In the genomic region with DNA sequence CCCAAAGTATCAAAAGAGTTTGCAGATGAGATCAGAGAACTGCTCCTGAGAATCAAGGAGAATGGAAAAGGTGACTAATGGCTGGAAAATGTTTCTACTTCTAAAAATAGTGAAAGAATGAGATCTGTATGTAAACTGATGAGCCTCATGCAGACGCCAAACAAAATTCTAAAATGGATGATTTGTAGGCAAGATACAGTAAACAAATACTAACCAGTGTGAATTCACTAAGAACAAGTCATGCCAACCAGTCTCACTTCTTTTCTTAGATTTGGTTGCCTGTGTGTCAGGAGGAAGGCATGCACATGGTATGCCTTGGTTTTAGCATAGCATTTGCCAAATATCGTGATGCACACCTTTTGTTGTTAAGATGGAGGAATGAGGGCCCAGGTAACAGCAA, we compare ENCODE assay signal across 16 cellular contexts.
DNase-seq lines count a peak whose midpoint lies in the region; ATAC-seq, FAIRE-seq and TF ChIP-seq lines count a peak whose summit lies in the region.
"Had no signal": no experiment of that assay in that cellular context is flagged by ENCODE, and none has a peak within 500 bp of the region (broad histone marks: within the 10 kb centered on the region; RNA-seq: fewer than 3 reads in every experiment).

No MANE protein-coding gene starts in this region.

- no peak for TF ChIP-seq RAD21 in A549 (conservative IDR thresholded peaks at IDR 0.05 in 1 of 2, IDR thresholded peaks at IDR 0.05 in 1 of 2)

- WGBS in A549 (ENCODE audit: missing lambda C conversion rate): 6% methylated on average over 2 of the region's 2 CpGs
- WGBS in pancreas, 2 donors: 61 to 66% methylated on average over 2 of the region's 2 CpGs

- CTCF ChIA-PET in A549 (lab: Yijun Ruan, JAX): no interaction called here

- no peak for TF ChIP-seq POLR2A in A549 (IDR thresholded peaks at IDR 0.05; ENCODE audit: low read length)
- TF ChIP-seq POLR2A in Peyer's patch (IDR thresholded peaks at IDR 0.05): no peak

- intact Hi-C loops in activated T-helper 2 cell treated with anti-CD3 and anti-CD28 coated beads, Interferon-gamma antibody, Interleukin-2, Interleukin-4, amounts not matched to agents 10 μg/mL and 5 μg/mL and 100 μg/mL, durations not matched to agents 14 hours and 24 hours and 36 hours (cut with micrococcal nuclease): loop anchor here (5.0 kb wide), 2 partner anchors 348 to 483 kb away; no protein-coding TSS in a partner anchor
- intact Hi-C loops in pancreas (cut with DNase I): no loop called here

- H3K4me3 Mint-ChIP-seq in activated T-helper 2 cell treated with anti-CD3 and anti-CD28 coated beads, Interferon-gamma antibody, Interleukin-2, Interleukin-4, amounts not matched to agents 10 μg/mL and 5 μg/mL and 100 μg/mL, durations not matched to agents 14 hours and 24 hours and 36 hours (ENCODE audit: low read depth): no peak overlapping the region
- H3K4me3 Mint-ChIP-seq: brain; CD4-positive, alpha-beta memory T cell had no signal

- FAIRE-seq in A549 (lab: Jason Lieb, UNC): peak; percentile 23
- no peak for FAIRE-seq in pancreas (lab: Jason Lieb, UNC)

- POLR2A ChIA-PET in A549 (lab: Yijun Ruan, JAX): no interaction called here

- no peaks in the 10 kb centered on the region for H3K27me3 ChIP-seq in foreskin keratinocyte
- no peaks in the 10 kb centered on the region for H3K27me3 ChIP-seq in pancreas
- H3K27me3 ChIP-seq in Peyer's patch: no peaks in the 10 kb centered on the region
- H3K27me3 ChIP-seq: heart left ventricle had no signal

- no peak for TF ChIP-seq EP300 in A549 (IDR thresholded peaks at IDR 0.05)

- H3K36me3 Mint-ChIP-seq in activated T-helper 2 cell treated with anti-CD3 and anti-CD28 coated beads, Interferon-gamma antibody, Interleukin-2, Interleukin-4, amounts not matched to agents 10 μg/mL and 5 μg/mL and 100 μg/mL, durations not matched to agents 14 hours and 24 hours and 36 hours (ENCODE audit: low read depth): peaks cover 5% of the 10 kb centered on the region
- H3K36me3 Mint-ChIP-seq: brain; CD4-positive, alpha-beta memory T cell had no signal

- H3K9me3 Mint-ChIP-seq in activated T-helper 2 cell treated with anti-CD3 and anti-CD28 coated beads, Interferon-gamma antibody, Interleukin-2, Interleukin-4, amounts not matched to agents 10 μg/mL and 5 μg/mL and 100 μg/mL, durations not matched to agents 14 hours and 24 hours and 36 hours: peaks cover 19% of the 10 kb centered on the region
- H3K9me3 Mint-ChIP-seq: brain; CD4-positive, alpha-beta memory T cell had no signal

- peaks cover 59% of the 10 kb centered on the region for H3K4me1 Mint-ChIP-seq in activated T-helper 2 cell treated with anti-CD3 and anti-CD28 coated beads, Interferon-gamma antibody, Interleukin-2, Interleukin-4, amounts not matched to agents 10 μg/mL and 5 μg/mL and 100 μg/mL, durations not matched to agents 14 hours and 24 hours and 36 hours (ENCODE audit: low read depth)
- H3K4me1 Mint-ChIP-seq: brain had no signal

- peak in 1 of 2 experiments; percentile 69 for DNase-seq in A549 (ENCODE audit: low read depth in 1 of 2, low spot score in 1 of 2)
- DNase-seq in H4 (ENCODE audit: low spot score): peak; percentile 75
- no peak for DNase-seq in activated T-helper 2 cell treated with anti-CD3 and anti-CD28 coated beads, Interferon-gamma antibody, Interleukin-2, Interleukin-4, amounts not matched to agents 10 μg/mL and 5 μg/mL and 100 μg/mL, durations not matched to agents 14 hours and 24 hours and 36 hours (ENCODE audit: low spot score)
- DNase-seq in foreskin keratinocyte: peak; percentile 90 to 95
- DNase-seq in pancreas: no peak
- no peak for DNase-seq in Peyer's patch
- DNase-seq: activated CD8-positive, alpha-beta memory T cell treated with anti-CD3 and anti-CD28 coated beads for 24 hours; CD4-positive, alpha-beta memory T cell; heart left ventricle; NCI-H446; stimulated activated CD4-positive, alpha-beta T cell treated with anti-CD3 and anti-CD28 coated beads, Interleukin-15, amount 100 ng/mL, for 24 hours; stimulated activated naive CD4-positive, alpha-beta T cell treated with Interleukin-2 at 50 U/mL for 16 hours had no signal

- no peaks in the 10 kb centered on the region for H3K27me3 Mint-ChIP-seq in activated T-helper 2 cell treated with anti-CD3 and anti-CD28 coated beads, Interferon-gamma antibody, Interleukin-2, Interleukin-4, amounts not matched to agents 10 μg/mL and 5 μg/mL and 100 μg/mL, durations not matched to agents 14 hours and 24 hours and 36 hours (ENCODE audit: low read depth)
- H3K27me3 Mint-ChIP-seq: CD4-positive, alpha-beta memory T cell had no signal

- H3K27ac Mint-ChIP-seq in activated T-helper 2 cell treated with anti-CD3 and anti-CD28 coated beads, Interferon-gamma antibody, Interleukin-2, Interleukin-4, amounts not matched to agents 10 μg/mL and 5 μg/mL and 100 μg/mL, durations not matched to agents 14 hours and 24 hours and 36 hours: peak overlapping the region; percentile 45
- H3K27ac Mint-ChIP-seq: brain had no signal

- peak overlapping the region; percentile 47 for H3K4me2 ChIP-seq in A549
- H3K4me2 ChIP-seq: KMS-11 had no signal

- H3K36me3 ChIP-seq in pancreas (no peaks in the 10 kb centered on the region), Peyer's patch (no peaks in the 10 kb centered on the region)
- H3K36me3 ChIP-seq: heart left ventricle had no signal

- peaks cover 42% of the 10 kb centered on the region for H3K4me1 ChIP-seq in A549
- peaks cover 18% of the 10 kb centered on the region for H3K4me1 ChIP-seq in foreskin keratinocyte
- no peaks in the 10 kb centered on the region for H3K4me1 ChIP-seq in pancreas
- H3K4me1 ChIP-seq in Peyer's patch: peaks cover 0 to 16% (median 0%) of the 10 kb centered on the region in 4 donors

- H3K4me3 ChIP-seq in A549: no peak overlapping the region
- no peak overlapping the region for H3K4me3 ChIP-seq in pancreas
- H3K4me3 ChIP-seq in Peyer's patch: no peak overlapping the region
- H3K4me3 ChIP-seq: heart left ventricle had no signal

- no peaks in the 10 kb centered on the region for H3K9me3 ChIP-seq in A549
- no peaks in the 10 kb centered on the region for H3K9me3 ChIP-seq in pancreas
- no peaks in the 10 kb centered on the region for H3K9me3 ChIP-seq in Peyer's patch
- H3K9me3 ChIP-seq: heart left ventricle had no signal

- H3K27ac ChIP-seq in A549: peak overlapping the region; percentile 29 to 32; a peak in 3 of 6 replicates
- no peak overlapping the region for H3K27ac ChIP-seq in foreskin keratinocyte
- no peak overlapping the region for H3K27ac ChIP-seq in pancreas
- no peak overlapping the region for H3K27ac ChIP-seq in Peyer's patch
- H3K27ac ChIP-seq: heart left ventricle, KMS-11 had no signal

- TF ChIP-seq CTCF in A549 (IDR thresholded peaks at IDR 0.05) (no peak), foreskin keratinocyte (conservative IDR thresholded peaks at IDR 0.05) (no peak), pancreas (IDR thresholded peaks at IDR 0.05) (no peak), Peyer's patch (IDR thresholded peaks at IDR 0.05) (no peak)

- peak; percentile 49 to 61; a peak in 5 of 6 replicates for ATAC-seq in A549
- peak; percentile 88 for ATAC-seq in foreskin keratinocyte
- no peak for ATAC-seq in pancreas
- ATAC-seq in HG02938 (IDR thresholded peaks at IDR 0.05; ENCODE audit: unreplicated experiment): no peak
- no peak for ATAC-seq in HG02759 (IDR thresholded peaks at IDR 0.05; ENCODE audit: unreplicated experiment)
- ATAC-seq: heart left ventricle had no signal

TF ChIP-seq in A549, 52 proteins besides CTCF, POLR2A, EP300 and RAD21 (continues in another document):
- TF ChIP-seq, protein P1, sequence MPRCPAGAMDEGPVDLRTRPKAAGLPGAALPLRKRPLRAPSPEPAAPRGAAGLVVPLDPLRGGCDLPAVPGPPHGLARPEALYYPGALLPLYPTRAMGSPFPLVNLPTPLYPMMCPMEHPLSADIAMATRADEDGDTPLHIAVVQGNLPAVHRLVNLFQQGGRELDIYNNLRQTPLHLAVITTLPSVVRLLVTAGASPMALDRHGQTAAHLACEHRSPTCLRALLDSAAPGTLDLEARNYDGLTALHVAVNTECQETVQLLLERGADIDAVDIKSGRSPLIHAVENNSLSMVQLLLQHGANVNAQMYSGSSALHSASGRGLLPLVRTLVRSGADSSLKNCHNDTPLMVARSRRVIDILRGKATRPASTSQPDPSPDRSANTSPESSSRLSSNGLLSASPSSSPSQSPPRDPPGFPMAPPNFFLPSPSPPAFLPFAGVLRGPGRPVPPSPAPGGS (IDR thresholded peaks at IDR 0.05): no peak
- TF ChIP-seq CHD4 (IDR thresholded peaks at IDR 0.05; ENCODE audit: borderline replicate concordance) (no peak), MAZ (IDR thresholded peaks at IDR 0.05; ENCODE audit: borderline replicate concordance, low read depth, low read length) (no peak), ESRRA (IDR thresholded peaks at IDR 0.05; ENCODE audit: borderline replicate concordance, low read length) (no peak), POLR2AphosphoS2 (conservative IDR thresholded peaks at IDR 0.05; ENCODE audit: low read length) (no peak), CHD2 (IDR thresholded peaks at IDR 0.05; ENCODE audit: low read length, partially characterized antibody) (no peak), ZNF302 (CRISPR knock-in tag; IDR thresholded peaks at IDR 0.05) (no peak), HOXA7 (CRISPR knock-in tag; IDR thresholded peaks at IDR 0.05) (no peak), RARB (CRISPR knock-in tag; IDR thresholded peaks at IDR 0.05) (no peak), HOXB5 (CRISPR knock-in tag; IDR thresholded peaks at IDR 0.05) (no peak), GATA3 (IDR thresholded peaks at IDR 0.05; ENCODE audit: borderline replicate concordance) (peak; percentile 33; the same call in 1 of the 2 replicates), JUNB (IDR thresholded peaks at IDR 0.05) (peak; percentile 48; the same call in 1 of the 2 replicates)
- TF ChIP-seq, protein P2, sequence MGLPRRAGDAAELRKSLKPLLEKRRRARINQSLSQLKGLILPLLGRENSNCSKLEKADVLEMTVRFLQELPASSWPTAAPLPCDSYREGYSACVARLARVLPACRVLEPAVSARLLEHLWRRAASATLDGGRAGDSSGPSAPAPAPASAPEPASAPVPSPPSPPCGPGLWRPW (IDR thresholded peaks at IDR 0.05): no peak
- TF ChIP-seq, protein P3, sequence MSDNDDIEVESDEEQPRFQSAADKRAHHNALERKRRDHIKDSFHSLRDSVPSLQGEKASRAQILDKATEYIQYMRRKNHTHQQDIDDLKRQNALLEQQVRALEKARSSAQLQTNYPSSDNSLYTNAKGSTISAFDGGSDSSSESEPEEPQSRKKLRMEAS (IDR thresholded peaks at IDR 0.05): 0 out of 2 replicates have a peak, but pooled peaks have one; percentile 30
- TF ChIP-seq, protein P4, sequence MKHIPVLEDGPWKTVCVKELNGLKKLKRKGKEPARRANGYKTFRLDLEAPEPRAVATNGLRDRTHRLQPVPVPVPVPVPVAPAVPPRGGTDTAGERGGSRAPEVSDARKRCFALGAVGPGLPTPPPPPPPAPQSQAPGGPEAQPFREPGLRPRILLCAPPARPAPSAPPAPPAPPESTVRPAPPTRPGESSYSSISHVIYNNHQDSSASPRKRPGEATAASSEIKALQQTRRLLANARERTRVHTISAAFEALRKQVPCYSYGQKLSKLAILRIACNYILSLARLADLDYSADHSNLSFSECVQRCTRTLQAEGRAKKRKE (CRISPR knock-in tag; IDR thresholded peaks at IDR 0.05; ENCODE audit: low read depth): no peak

Comparison
In these comparisons a context has a peak if more than half of its experiments do, and no peak if none do; other contexts are left out.
1. ATAC-seq: peak in A549 (2 of 2) and foreskin keratinocyte (single experiment); none in pancreas (0 of 4), HG02938 (single experiment) and HG02759 (single experiment).
2. DNase-seq: peak in H4 (single experiment) and foreskin keratinocyte (2 of 2); none in activated T-helper 2 cell treated with anti-CD3 and anti-CD28 coated beads, Interferon-gamma antibody, Interleukin-2, Interleukin-4, amounts not matched to agents 10 μg/mL and 5 μg/mL and 100 μg/mL, durations not matched to agents 14 hours and 24 hours and 36 hours (single experiment), pancreas (0 of 6) and Peyer's patch (0 of 3).
3. H3K27ac ChIP-seq: peak in A549 (2 of 2); none in foreskin keratinocyte (single experiment), pancreas (0 of 4) and Peyer's patch (0 of 4).